24 cellular contexts compared by ENCODE assay signal in genomic region chr6:108362455-108362854, GRCh38.
"Had no signal": no experiment of that assay in that cellular context is flagged by ENCODE, and none has a peak within 500 bp of the region (broad histone marks: within the 10 kb centered on the region; RNA-seq: fewer than 3 reads in every experiment).

No MANE protein-coding gene starts in this region.

- H3K9me3 ChIP-seq: esophagus muscularis mucosa, gastroesophageal sphincter, heart left ventricle, left lung, lower lobe of right lung, mucosa of descending colon had no signal

- H3K4me2 ChIP-seq: hepatocyte had no signal

- H3K4me1 ChIP-seq: esophagus muscularis mucosa, gastroesophageal sphincter, lower lobe of right lung had no signal

- DNase-seq: dermis blood vessel endothelial cell; dorsolateral prefrontal cortex; effector CD4-positive, alpha-beta T cell; effector memory CD4-positive, alpha-beta T cell; foreskin keratinocyte; heart left ventricle; hypothalamus; immature natural killer cell; islet precursor cell; kidney; kidney glomerular epithelial cell; left colon; left lung; left ventricle myocardium superior; lower lobe of right lung; mesenchymal stem cell; mucosa of descending colon; naive B cell had no signal

- ATAC-seq: foreskin keratinocyte, gastroesophageal sphincter, heart left ventricle, left colon, left ventricle myocardium superior, mucosa of descending colon had no signal

- H2AFZ ChIP-seq: hepatocyte had no signal

- H3K79me2 ChIP-seq: hepatocyte had no signal

- H3K27me3 ChIP-seq: dorsolateral prefrontal cortex, esophagus muscularis mucosa, foreskin keratinocyte, gastroesophageal sphincter, heart left ventricle, hepatocyte, left lung had no signal

- H3K36me3 ChIP-seq: left lung had no signal

- H3K4me3 ChIP-seq: coronary artery, dorsolateral prefrontal cortex, esophagus muscularis mucosa, gastroesophageal sphincter, heart left ventricle, hepatocyte, left lung, lower lobe of right lung, mucosa of descending colon had no signal

- FAIRE-seq: colon, endothelial cell of umbilical vein had no signal

- H3K27ac ChIP-seq: coronary artery, dorsolateral prefrontal cortex, esophagus muscularis mucosa, foreskin keratinocyte, gastroesophageal sphincter, heart left ventricle, hepatocyte, left lung, lower lobe of right lung had no signal
